In genomic region chr17:20190605-20191004, GRCh38 we compare ENCODE assay signal across 27 cellular contexts.
A peak's percentile ranks its signal among the peaks of the same experiment; 100 is the strongest.
DNase-seq lines count a peak whose midpoint lies in the region; ATAC-seq, FAIRE-seq and TF ChIP-seq lines count a peak whose summit lies in the region.
"Had no signal": no experiment of that assay in that cellular context is flagged by ENCODE, and none has a peak within 500 bp of the region (broad histone marks: within the 10 kb centered on the region; RNA-seq: fewer than 3 reads in every experiment).

No MANE protein-coding gene starts in this region.

- no peak for ATAC-seq in A549
- no peak for ATAC-seq in activated T-cell treated with anti-CD3 and anti-CD28 coated beads, Interleukin-2, amount 50 U/mL, for 72 hours (replicated peaks in 1 of 2)
- ATAC-seq: activated CD8-positive, alpha-beta memory T cell treated with anti-CD3 and anti-CD28 coated beads, Interleukin-2, amount 10 ng/mL, durations not matched to agents 7 days and 5 days; gastrocnemius medialis; left cardiac atrium; stimulated activated effector memory CD8-positive, alpha-beta T cell treated with anti-CD3 and anti-CD28 coated beads, Interleukin-12 subunit alpha, Interleukin-12 subunit beta, amount 100 ng/mL, for 72 hours had no signal

- TF ChIP-seq CTCF in A549 (IDR thresholded peaks at IDR 0.05) (no peak), Peyer's patch (IDR thresholded peaks at IDR 0.05) (no peak), type B pancreatic cell (conservative IDR thresholded peaks at IDR 0.05) (no peak), esophagus muscularis mucosa (IDR thresholded peaks at IDR 0.05) (no peak)

- FAIRE-seq in A549 (lab: Jason Lieb, UNC) = peak; percentile 46
- FAIRE-seq: bronchial epithelial cell had no signal

- peaks cover 0 to 2% of the 10 kb centered on the region in 2 donors for H3K9me3 Mint-ChIP-seq in activated T-cell treated with anti-CD3 and anti-CD28 coated beads, Interleukin-2, amount 50 U/mL, for 72 hours
- no peaks in the 10 kb centered on the region for H3K9me3 Mint-ChIP-seq in type B pancreatic cell
- H3K9me3 Mint-ChIP-seq: activated naive CD8-positive, alpha-beta T cell treated with anti-CD3 and anti-CD28 coated beads, Interleukin-2, amount 10 ng/mL, durations not matched to agents 7 days and 5 days; stimulated activated effector memory CD8-positive, alpha-beta T cell treated with anti-CD3 and anti-CD28 coated beads, Interleukin-12 subunit alpha, Interleukin-12 subunit beta, amount 100 ng/mL, for 72 hours had no signal

- TF ChIP-seq RAD21 in A549 (conservative IDR thresholded peaks at IDR 0.05 in 1 of 2, IDR thresholded peaks at IDR 0.05 in 1 of 2) = no peak

- no peaks in the 10 kb centered on the region for H3K27me3 ChIP-seq in Peyer's patch
- H3K27me3 ChIP-seq in duodenal mucosa (ENCODE audit: control insufficient read depth in 1 of 2, insufficient read depth in 2 of 2, low read length in 2 of 2) = no peaks in the 10 kb centered on the region
- no peaks in the 10 kb centered on the region for H3K27me3 ChIP-seq in mucosa of rectum (ENCODE audit: control insufficient read depth in 2 of 2, insufficient read depth in 2 of 2, low read length in 2 of 2)
- no peaks in the 10 kb centered on the region for H3K27me3 ChIP-seq in esophagus muscularis mucosa
- H3K27me3 ChIP-seq: BE2C, gastrocnemius medialis, sigmoid colon, thyroid gland had no signal

- H3K4me3 ChIP-seq in A549 (no peak overlapping the region), Peyer's patch (no peak overlapping the region), duodenal mucosa (ENCODE audit: low read depth in 1 of 2, low read length in 2 of 2) (peak overlapping the region; percentile 14 to 36), mucosa of rectum (ENCODE audit: low read length in 2 of 2) (peak overlapping the region; percentile 33 to 58), esophagus muscularis mucosa (no peak overlapping the region)
- H3K4me3 ChIP-seq: gastrocnemius medialis, sigmoid colon, thyroid gland had no signal

- peak overlapping the region; percentile 37 for H3K4me2 ChIP-seq in A549

- CTCF ChIA-PET in A549 (lab: Yijun Ruan, JAX) = interaction anchor here (0.6 to 1.9 kb wide), 6 partner anchors 11 to 863 kb away, joined by 3 to 7 read pairs (median 4); no protein-coding TSS in a partner anchor

- H3K27me3 Mint-ChIP-seq in activated T-cell treated with anti-CD3 and anti-CD28 coated beads, Interleukin-2, amount 50 U/mL, for 72 hours (ENCODE audit: low read depth) = no peaks in the 10 kb centered on the region
- no peaks in the 10 kb centered on the region for H3K27me3 Mint-ChIP-seq in type B pancreatic cell
- H3K27me3 Mint-ChIP-seq: activated CD8-positive, alpha-beta memory T cell treated with anti-CD3 and anti-CD28 coated beads, Interleukin-2, amount 10 ng/mL, durations not matched to agents 7 days and 5 days had no signal

- H3K9me3 ChIP-seq in A549 (0 out of 3 replicates have a peak, but pooled peaks cover 3% of the 10 kb centered on the region), Peyer's patch (no peaks in the 10 kb centered on the region), duodenal mucosa (ENCODE audit: control insufficient read depth in 1 of 2, low read length in 2 of 2) (no peaks in the 10 kb centered on the region), mucosa of rectum (ENCODE audit: control insufficient read depth in 2 of 2, low read length in 2 of 2) (no peaks in the 10 kb centered on the region), esophagus muscularis mucosa (no peaks in the 10 kb centered on the region)
- H3K9me3 ChIP-seq: BE2C, gastrocnemius medialis, sigmoid colon, thyroid gland had no signal

- H3K27ac ChIP-seq in A549 = peak overlapping the region in 1 of 2 experiments; percentile 18; a peak in 2 of 6 replicates
- H3K27ac ChIP-seq in Peyer's patch = peak overlapping the region in 3 of 4 donors; percentile 43 to 61 (median 57)
- H3K27ac ChIP-seq in duodenal mucosa (ENCODE audit: low read depth, low read length) = no peak overlapping the region
- H3K27ac ChIP-seq in mucosa of rectum (ENCODE audit: low read depth in 2 of 2, low read length in 2 of 2) = peak overlapping the region; percentile 86
- H3K27ac ChIP-seq in esophagus muscularis mucosa (replicated peaks in 1 of 4) = no peak overlapping the region
- H3K27ac ChIP-seq: gastrocnemius medialis, thyroid gland had no signal

- WGBS in A549 (ENCODE audit: missing lambda C conversion rate) = 90% methylated on average over 3 of the region's 3 CpGs
- WGBS in esophagus muscularis mucosa = 92% methylated on average over 3 of the region's 3 CpGs

- H3K27ac Mint-ChIP-seq in activated T-cell treated with anti-CD3 and anti-CD28 coated beads, Interleukin-2, amount 50 U/mL, for 72 hours = no peak overlapping the region
- no peak overlapping the region for H3K27ac Mint-ChIP-seq in type B pancreatic cell
- H3K27ac Mint-ChIP-seq: activated CD8-positive, alpha-beta memory T cell treated with anti-CD3 and anti-CD28 coated beads, Interleukin-2, amount 10 ng/mL, durations not matched to agents 7 days and 5 days; activated naive CD8-positive, alpha-beta T cell treated with anti-CD3 and anti-CD28 coated beads, Interleukin-2, amount 10 ng/mL, durations not matched to agents 7 days and 5 days; activated T-helper 2 cell treated with anti-CD3 and anti-CD28 coated beads, Interferon-gamma antibody, Interleukin-2, Interleukin-4, amounts not matched to agents 10 μg/mL and 5 μg/mL and 100 μg/mL, durations not matched to agents 14 hours and 24 hours and 36 hours; nephron progenitor cell; stimulated activated effector memory CD8-positive, alpha-beta T cell treated with anti-CD3 and anti-CD28 coated beads, Interleukin-12 subunit alpha, Interleukin-12 subunit beta, amount 100 ng/mL, for 72 hours had no signal

- POLR2A ChIA-PET in A549 (lab: Yijun Ruan, JAX) = interaction anchor here (0.6 to 0.7 kb wide), 2 partner anchors 13 to 33 kb away, joined by 4 read pairs; no protein-coding TSS in a partner anchor

- H3K36me3 Mint-ChIP-seq in activated T-cell treated with anti-CD3 and anti-CD28 coated beads, Interleukin-2, amount 50 U/mL, for 72 hours (ENCODE audit: insufficient read depth in 2 of 2) = peaks cover 0 to 2% of the 10 kb centered on the region in 2 donors
- peaks cover 5% of the 10 kb centered on the region for H3K36me3 Mint-ChIP-seq in type B pancreatic cell
- H3K36me3 Mint-ChIP-seq: activated naive CD8-positive, alpha-beta T cell treated with anti-CD3 and anti-CD28 coated beads, Interleukin-2, amount 10 ng/mL, durations not matched to agents 7 days and 5 days; stimulated activated effector memory CD8-positive, alpha-beta T cell treated with anti-CD3 and anti-CD28 coated beads, Interleukin-12 subunit alpha, Interleukin-12 subunit beta, amount 100 ng/mL, for 72 hours had no signal

- TF ChIP-seq POLR2A in A549 (IDR thresholded peaks at IDR 0.05; ENCODE audit: low read length) = no peak
- TF ChIP-seq POLR2A in Peyer's patch (IDR thresholded peaks at IDR 0.05) = no peak
- no peak for TF ChIP-seq POLR2A in esophagus muscularis mucosa (IDR thresholded peaks at IDR 0.05; ENCODE audit: low read depth)

- TF ChIP-seq EP300 in A549 (IDR thresholded peaks at IDR 0.05) (no peak), esophagus muscularis mucosa (IDR thresholded peaks at IDR 0.05) (no peak)

- H3K36me3 ChIP-seq in Peyer's patch (no peaks in the 10 kb centered on the region), duodenal mucosa (ENCODE audit: control insufficient read depth in 1 of 2, insufficient read depth in 2 of 2, low read length in 2 of 2) (no peaks in the 10 kb centered on the region), mucosa of rectum (ENCODE audit: control insufficient read depth in 2 of 2, insufficient read depth in 2 of 2, low read length in 2 of 2) (no peaks in the 10 kb centered on the region), esophagus muscularis mucosa (no peaks in the 10 kb centered on the region)
- H3K36me3 ChIP-seq: BE2C, gastrocnemius medialis, sigmoid colon, thyroid gland had no signal

- H3K9ac ChIP-seq in duodenal mucosa (ENCODE audit: low read depth in 1 of 2, low read length in 2 of 2) (peak overlapping the region in 1 of 2 donors; percentile 16), mucosa of rectum (ENCODE audit: low read depth in 1 of 2, low read length in 2 of 2) (peak overlapping the region; percentile 15 to 38)

- intact Hi-C loops in esophagus muscularis mucosa (cut with DNase I) = no loop called here

- H3K4me1 ChIP-seq in A549 (peaks cover 43% of the 10 kb centered on the region), Peyer's patch (peaks cover 0 to 42% (median 2%) of the 10 kb centered on the region in 4 donors), duodenal mucosa (ENCODE audit: control insufficient read depth in 1 of 2, insufficient read depth in 2 of 2, low read length in 2 of 2) (peaks cover 22 to 25% of the 10 kb centered on the region in 2 donors), mucosa of rectum (ENCODE audit: control insufficient read depth in 2 of 2, insufficient read depth in 2 of 2, low read length in 2 of 2) (peaks cover 10 to 38% of the 10 kb centered on the region in 2 donors), esophagus muscularis mucosa (peaks cover 0 to 7% (median 2%) of the 10 kb centered on the region in 4 donors)
- H3K4me1 ChIP-seq: BE2C, gastrocnemius medialis, thyroid gland had no signal

- peaks cover 6% of the 10 kb centered on the region for H3K4me1 Mint-ChIP-seq in activated T-cell treated with anti-CD3 and anti-CD28 coated beads, Interleukin-2, amount 50 U/mL, for 72 hours (ENCODE audit: low read depth)
- peaks cover 21% of the 10 kb centered on the region for H3K4me1 Mint-ChIP-seq in type B pancreatic cell (ENCODE audit: unreplicated experiment)
- H3K4me1 Mint-ChIP-seq: activated CD8-positive, alpha-beta memory T cell treated with anti-CD3 and anti-CD28 coated beads, Interleukin-2, amount 10 ng/mL, durations not matched to agents 7 days and 5 days; activated naive CD8-positive, alpha-beta T cell treated with anti-CD3 and anti-CD28 coated beads, Interleukin-2, amount 10 ng/mL, durations not matched to agents 7 days and 5 days; stimulated activated effector memory CD8-positive, alpha-beta T cell treated with anti-CD3 and anti-CD28 coated beads, Interleukin-12 subunit alpha, Interleukin-12 subunit beta, amount 100 ng/mL, for 72 hours had no signal

- H3K4me3 Mint-ChIP-seq in activated T-cell treated with anti-CD3 and anti-CD28 coated beads, Interleukin-2, amount 50 U/mL, for 72 hours = no peak overlapping the region
- no peak overlapping the region for H3K4me3 Mint-ChIP-seq in type B pancreatic cell
- H3K4me3 Mint-ChIP-seq: activated CD8-positive, alpha-beta memory T cell treated with anti-CD3 and anti-CD28 coated beads, Interleukin-2, amount 10 ng/mL, durations not matched to agents 7 days and 5 days; activated naive CD8-positive, alpha-beta T cell treated with anti-CD3 and anti-CD28 coated beads, Interleukin-2, amount 10 ng/mL, durations not matched to agents 7 days and 5 days; nephron progenitor cell; stimulated activated effector memory CD8-positive, alpha-beta T cell treated with anti-CD3 and anti-CD28 coated beads, Interleukin-12 subunit alpha, Interleukin-12 subunit beta, amount 100 ng/mL, for 72 hours had no signal

- DNase-seq in A549 (ENCODE audit: low read depth in 1 of 2, low spot score in 1 of 2) (no peak), Peyer's patch (no peak), type B pancreatic cell (ENCODE audit: extremely low spot score, unreplicated experiment) (no peak), UCSD-AML1 (lab: John Stamatoyannopoulos, UW; ENCODE audit: unreplicated experiment) (no peak), esophagus muscularis mucosa (ENCODE audit: extremely low spot score) (no peak)
- DNase-seq in activated T-cell treated with anti-CD3 and anti-CD28 coated beads, Interleukin-2, amount 50 U/mL, for 72 hours = no peak
- DNase-seq: 8988T; activated CD4-positive, alpha-beta T cell treated with anti-CD3 and anti-CD28 coated beads for 48 hours; activated CD8-positive, alpha-beta memory T cell treated with anti-CD3 and anti-CD28 coated beads, Interleukin-2, amount 10 ng/mL, durations not matched to agents 7 days and 5 days; activated naive CD8-positive, alpha-beta T cell treated with anti-CD3 and anti-CD28 coated beads, Interleukin-2, amount 10 ng/mL, durations not matched to agents 7 days and 5 days; BE2C; COR-L47; gastrocnemius medialis; left cardiac atrium; MM.1S; NCI-H2171 treated with DMSO at 0.1 percent for 48 hours; nephron progenitor cell; posterior cingulate gyrus; SHP77 treated with DMSO at 0.1 percent for 48 hours; sigmoid colon; T-helper 1 cell; thyroid gland had no signal

Comparison
In these comparisons a context has a peak if more than half of its experiments do, and no peak if none do; other contexts are left out.
1. H3K27ac ChIP-seq: peak in Peyer's patch (3 of 4) and mucosa of rectum (2 of 2); none in duodenal mucosa (single experiment) and esophagus muscularis mucosa (0 of 4).
2. H3K4me3 ChIP-seq: peak in duodenal mucosa (2 of 2) and mucosa of rectum (2 of 2); none in A549 (single experiment), Peyer's patch (0 of 4) and esophagus muscularis mucosa (0 of 4).